ENCODE assay signal across 28 cellular contexts in genomic region chr20:46178891-46179290, GRCh38.
"Had no signal": no experiment of that assay in that cellular context is flagged by ENCODE, and none has a peak within 500 bp of the region (broad histone marks: within the 10 kb centered on the region; RNA-seq: fewer than 3 reads in every experiment).

No MANE protein-coding gene starts in this region.

- DNase-seq: activated B cell treated with CpG ODN at 0.5 μM for 24 hours; activated CD4-positive, alpha-beta T cell treated with anti-CD3 and anti-CD28 coated beads for 48 hours; activated CD4-positive, alpha-beta T cell treated with anti-CD3 and anti-CD28 coated beads, Interleukin-2, amount 50 U/mL, for 1 hour; activated CD4-positive, alpha-beta T cell treated with anti-CD3 and anti-CD28 coated beads, Interleukin-2, amount 50 U/mL, for 48 hours; activated CD8-positive, alpha-beta memory T cell treated with anti-CD3 and anti-CD28 coated beads for 24 hours; activated CD8-positive, alpha-beta T cell treated with anti-CD3 and anti-CD28 coated beads for 36 hours; activated effector memory CD4-positive, alpha-beta T cell treated with anti-CD3 and anti-CD28 coated beads, Interleukin-2, amount 50 U/mL, for 16 hours; activated naive CD4-positive, alpha-beta T cell treated with anti-CD3 and anti-CD28 coated beads for 36 hours; activated naive CD8-positive, alpha-beta T cell treated with anti-CD3 and anti-CD28 coated beads for 36 hours; activated naive CD8-positive, alpha-beta T cell treated with anti-CD3 and anti-CD28 coated beads, Interleukin-2, amount 50 U/mL, for 24 hours; activated T-cell treated with anti-CD3 and anti-CD28 coated beads, Interleukin-2, amount 50 U/mL, for 4 hours; amygdala; central memory CD4-positive, alpha-beta T cell; colonic mucosa; effector CD8-positive, alpha-beta T cell; esophagus squamous epithelium; foreskin melanocyte; heart right ventricle; T-helper 1 cell; T-helper 17 cell; T1000; WERI-Rb-1 had no signal

- H3K27ac ChIP-seq: adrenal gland, breast epithelium, cardiac muscle cell, colonic mucosa, epithelial cell of prostate, esophagus squamous epithelium, gastroesophageal sphincter, heart right ventricle, WERI-Rb-1 had no signal

- H3K4me3 ChIP-seq: adrenal gland, breast epithelium, cardiac muscle cell, colonic mucosa, esophagus squamous epithelium, gastroesophageal sphincter, heart right ventricle had no signal

- H3K4me1 ChIP-seq: adrenal gland, breast epithelium, colonic mucosa, heart right ventricle had no signal

- H3K9me3 ChIP-seq: adrenal gland, breast epithelium, colonic mucosa, esophagus squamous epithelium, gastroesophageal sphincter, heart right ventricle had no signal

- H3K36me3 ChIP-seq: adrenal gland, breast epithelium, cardiac muscle cell, colonic mucosa, esophagus squamous epithelium, gastroesophageal sphincter, heart right ventricle, WERI-Rb-1 had no signal

- ATAC-seq: activated CD4-positive, CD25-positive, alpha-beta regulatory T cell treated with anti-CD3 and anti-CD28 coated beads, Interleukin-2, amount 50 U/mL, for 24 hours; activated CD8-positive, alpha-beta T cell treated with anti-CD3 and anti-CD28 coated beads for 36 hours; activated naive CD8-positive, alpha-beta T cell treated with anti-CD3 and anti-CD28 coated beads, Interleukin-2, amount 50 U/mL, for 24 hours; activated T-cell treated with anti-CD3 and anti-CD28 coated beads, Interleukin-2, amount 50 U/mL, for 4 hours; gastroesophageal sphincter; heart right ventricle; T-helper 17 cell had no signal
